27 cellular contexts compared by ENCODE assay signal in genomic region chr20:39674842-39675241, GRCh38.
"Had no signal": no experiment of that assay in that cellular context is flagged by ENCODE, and none has a peak within 500 bp of the region (broad histone marks: within the 10 kb centered on the region; RNA-seq: fewer than 3 reads in every experiment).

No MANE protein-coding gene starts in this region.

- H3K4me1 ChIP-seq: gastrocnemius medialis, right atrium auricular region, testis, uterus had no signal

- H2AFZ ChIP-seq: hepatocyte had no signal

- H3K4me3 Mint-ChIP-seq: activated CD8-positive, alpha-beta memory T cell treated with anti-CD3 and anti-CD28 coated beads, Interleukin-2, amount 10 ng/mL, durations not matched to agents 7 days and 5 days; activated CD8-positive, alpha-beta T cell treated with anti-CD3 and anti-CD28 coated beads, Interleukin-2, amount 10 ng/mL, durations not matched to agents 7 days and 5 days; activated naive CD8-positive, alpha-beta T cell; mesothelial cell of epicardium; naive thymus-derived CD4-positive, alpha-beta T cell; T-helper 1 cell treated with Interleukin-12 subunit alpha and Interleukin-12 subunit beta and Interleukin-4 antibody, amounts not matched to agents 30 μg/mL and 1 μg/mL, for 36 hours had no signal

- H3K9me3 ChIP-seq: gastrocnemius medialis, right atrium auricular region, testis, transverse colon, uterus had no signal

- H3K27ac Mint-ChIP-seq: activated CD8-positive, alpha-beta memory T cell treated with anti-CD3 and anti-CD28 coated beads, Interleukin-2, amount 10 ng/mL, durations not matched to agents 7 days and 5 days; activated CD8-positive, alpha-beta T cell treated with anti-CD3 and anti-CD28 coated beads, Interleukin-2, amount 10 ng/mL, durations not matched to agents 7 days and 5 days; activated naive CD8-positive, alpha-beta T cell; mesothelial cell of epicardium; naive thymus-derived CD4-positive, alpha-beta T cell; T-helper 1 cell treated with Interleukin-12 subunit alpha and Interleukin-12 subunit beta and Interleukin-4 antibody, amounts not matched to agents 30 μg/mL and 1 μg/mL, for 36 hours had no signal

- H3K36me3 Mint-ChIP-seq: activated CD8-positive, alpha-beta memory T cell treated with anti-CD3 and anti-CD28 coated beads, Interleukin-2, amount 10 ng/mL, durations not matched to agents 7 days and 5 days; activated naive CD8-positive, alpha-beta T cell; mesothelial cell of epicardium; naive thymus-derived CD4-positive, alpha-beta T cell had no signal

- H3K4me1 Mint-ChIP-seq: activated CD8-positive, alpha-beta memory T cell treated with anti-CD3 and anti-CD28 coated beads, Interleukin-2, amount 10 ng/mL, durations not matched to agents 7 days and 5 days; mesothelial cell of epicardium; naive thymus-derived CD4-positive, alpha-beta T cell had no signal

- H3K9me3 Mint-ChIP-seq: mesothelial cell of epicardium; T-helper 1 cell treated with Interleukin-12 subunit alpha and Interleukin-12 subunit beta and Interleukin-4 antibody, amounts not matched to agents 30 μg/mL and 1 μg/mL, for 36 hours had no signal

- ATAC-seq: activated CD8-positive, alpha-beta memory T cell treated with anti-CD3 and anti-CD28 coated beads, Interleukin-2, amount 10 ng/mL, durations not matched to agents 7 days and 5 days; activated CD8-positive, alpha-beta T cell treated with anti-CD3 and anti-CD28 coated beads, Interleukin-2, amount 10 ng/mL, durations not matched to agents 7 days and 5 days; gastrocnemius medialis; naive thymus-derived CD4-positive, alpha-beta T cell; stimulated activated naive CD8-positive, alpha-beta T cell treated with anti-CD3 and anti-CD28 coated beads, Interleukin-15, Interleukin-2, amounts not matched to agents 100 U/mL and 50 U/mL, for 24 hours had no signal

- H3K27me3 Mint-ChIP-seq: activated CD8-positive, alpha-beta memory T cell treated with anti-CD3 and anti-CD28 coated beads, Interleukin-2, amount 10 ng/mL, durations not matched to agents 7 days and 5 days had no signal

- H3K27me3 ChIP-seq: esophagus squamous epithelium, gastrocnemius medialis, hepatocyte, right atrium auricular region, testis, transverse colon, uterus had no signal

- DNase-seq: activated CD4-positive, alpha-beta T cell treated with anti-CD3 and anti-CD28 coated beads for 1 hour; activated CD8-positive, alpha-beta memory T cell treated with anti-CD3 and anti-CD28 coated beads, Interleukin-2, amount 10 ng/mL, durations not matched to agents 7 days and 5 days; activated CD8-positive, alpha-beta T cell treated with anti-CD3 and anti-CD28 coated beads, Interleukin-2, amount 10 ng/mL, durations not matched to agents 7 days and 5 days; activated naive CD4-positive, alpha-beta T cell; activated T-cell treated with anti-CD3 and anti-CD28 coated beads, Interleukin-2, amount 50 U/mL, for 48 hours; anterior cingulate cortex; dermis blood vessel endothelial cell; effector CD4-positive, alpha-beta T cell; esophagus squamous epithelium; gastrocnemius medialis; islet precursor cell; mammary epithelial cell; naive thymus-derived CD4-positive, alpha-beta T cell; occipital lobe; stimulated activated CD4-positive, alpha-beta T cell treated with anti-CD3 and anti-CD28 coated beads, Interleukin-1b, Interleukin-23, amount 100 ng/mL, for 48 hours; stimulated activated naive CD8-positive, alpha-beta T cell treated with anti-CD3 and anti-CD28 coated beads, Interleukin-15, Interleukin-2, amounts not matched to agents 100 U/mL and 50 U/mL, for 24 hours; T-helper 9 cell; testis; transverse colon; uterus had no signal

- H3K4me3 ChIP-seq: esophagus squamous epithelium, gastrocnemius medialis, hepatocyte, right atrium auricular region, smooth muscle cell, testis, transverse colon, uterus had no signal

- H3K4me2 ChIP-seq: hepatocyte, smooth muscle cell had no signal

- H3K27ac ChIP-seq: epithelial cell of prostate, gastrocnemius medialis, hepatocyte, right atrium auricular region, testis, uterus had no signal

- H3K79me2 ChIP-seq: hepatocyte had no signal

- H3K36me3 ChIP-seq: esophagus squamous epithelium, gastrocnemius medialis, right atrium auricular region, transverse colon, uterus had no signal
